ENCODE assay signal across 14 cellular contexts in the genomic region with DNA sequence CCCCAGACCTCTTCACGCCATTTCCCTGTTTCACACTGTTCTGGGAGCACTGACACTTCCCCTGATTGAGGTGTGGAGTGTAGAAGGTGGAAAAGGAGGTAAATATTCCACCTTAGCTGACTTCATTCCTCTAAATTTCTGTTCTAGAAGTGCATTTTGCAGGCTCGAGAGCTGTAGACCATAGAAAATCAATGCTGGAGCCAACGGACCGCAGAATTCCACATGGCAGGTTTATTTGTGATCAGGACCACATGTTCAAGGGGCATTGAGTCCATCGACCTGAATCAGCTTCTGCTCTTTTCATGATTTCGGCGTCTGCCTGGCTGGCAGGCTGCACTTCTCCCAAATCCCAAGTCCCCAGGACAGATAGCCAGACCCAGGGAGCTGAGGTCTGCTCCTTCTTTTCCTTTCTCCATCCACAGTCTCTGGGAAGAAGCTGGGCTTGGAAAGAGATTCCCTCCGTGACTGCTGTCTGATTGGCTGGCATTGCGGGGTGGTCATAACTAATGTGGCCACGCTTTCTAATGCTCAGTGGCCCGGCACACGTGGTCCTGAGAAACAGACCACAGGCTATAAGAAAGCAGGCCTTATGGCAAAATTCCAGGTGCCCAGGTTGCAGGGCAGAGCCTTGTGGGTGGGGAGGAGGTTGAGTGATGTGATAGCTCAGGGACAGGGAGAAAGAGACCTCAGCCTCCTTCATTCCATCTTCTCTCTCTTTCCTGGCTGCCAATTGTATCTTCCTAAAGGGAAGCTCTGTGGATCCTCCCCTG. TPM values are rescaled to one million over a fixed set of nuclear protein-coding genes. Genes with fewer than 3 reads are reported as not detected.
DNase-seq lines count a peak whose midpoint lies in the region; ATAC-seq and TF ChIP-seq lines count a peak whose summit lies in the region.
"Had no signal": no experiment of that assay in that cellular context is flagged by ENCODE, and none has a peak within 500 bp of the region (broad histone marks: within the 10 kb centered on the region; RNA-seq: fewer than 3 reads in every experiment).

No MANE protein-coding gene starts in this region.

- H2AFZ ChIP-seq in neural progenitor cell (replicated peaks), result no peak overlapping the region
- no peak overlapping the region for H2AFZ ChIP-seq in Karpas-422 (ENCODE audit: low read length)
- H2AFZ ChIP-seq: GM23338 had no signal

- intact Hi-C loops in cardiac septum (cut with DNase I), result loop anchor here (5.0 kb wide), 1 partner anchor 238 kb away; no protein-coding TSS in a partner anchor
- intact Hi-C loops in left ventricle myocardium superior (cut with micrococcal nuclease), result no loop called here

- H3K27me3 Mint-ChIP-seq in glutamatergic neuron (ENCODE audit: unreplicated experiment), result peaks cover 7% of the 10 kb centered on the region
- peaks cover 4% of the 10 kb centered on the region for H3K27me3 Mint-ChIP-seq in neural progenitor cell (ENCODE audit: insufficient read depth, low read depth)

- H4K20me1 ChIP-seq in neural progenitor cell (ENCODE audit: low read depth), result no peaks in the 10 kb centered on the region
- H4K20me1 ChIP-seq in Karpas-422 (ENCODE audit: insufficient read depth, low read depth, low read length), result no peaks in the 10 kb centered on the region

- no peak overlapping the region for H3K27ac ChIP-seq in neural progenitor cell
- H3K27ac ChIP-seq in Karpas-422 (ENCODE audit: low read length), result no peak overlapping the region

- H3K9me3 Mint-ChIP-seq in glutamatergic neuron (ENCODE audit: unreplicated experiment) (peaks cover 14% of the 10 kb centered on the region), neural progenitor cell (peaks cover 10% of the 10 kb centered on the region)

- TF ChIP-seq CTCF in glutamatergic neuron (IDR thresholded peaks at IDR 0.05; ENCODE audit: partially characterized antibody, unreplicated experiment), result no peak
- TF ChIP-seq CTCF in neural progenitor cell (IDR thresholded peaks at IDR 0.05), result no peak

- H3K27me3 ChIP-seq in neural progenitor cell (peaks cover 5% of the 10 kb centered on the region), Karpas-422 (ENCODE audit: low read length) (no peaks in the 10 kb centered on the region)
- H3K27me3 ChIP-seq: BE2C had no signal

- H3K27ac Mint-ChIP-seq in glutamatergic neuron (ENCODE audit: unreplicated experiment) (peak overlapping the region; percentile 95), neural progenitor cell (peak overlapping the region; percentile 78)
- H3K27ac Mint-ChIP-seq: GM23338 had no signal

- H3K79me2 ChIP-seq in neural progenitor cell (ENCODE audit: low read depth), result no peaks in the 10 kb centered on the region
- no peaks in the 10 kb centered on the region for H3K79me2 ChIP-seq in Karpas-422 (ENCODE audit: low read length)

- no peaks in the 10 kb centered on the region for H3K9me2 ChIP-seq in Karpas-422 (replicated peaks; ENCODE audit: insufficient read depth, low read length)

- H3K4me3 Mint-ChIP-seq in glutamatergic neuron (ENCODE audit: unreplicated experiment), result peak overlapping the region; percentile 79
- H3K4me3 Mint-ChIP-seq in neural progenitor cell, result no peak overlapping the region
- H3K4me3 Mint-ChIP-seq: CD4-positive, alpha-beta memory T cell; GM23338 had no signal

- H3F3A ChIP-seq in neural progenitor cell (ENCODE audit: low read depth), result peaks cover 19% of the 10 kb centered on the region

- H3K4me1 ChIP-seq in neural progenitor cell (peaks cover 16% of the 10 kb centered on the region), Karpas-422 (ENCODE audit: low read length) (no peaks in the 10 kb centered on the region)

- H3K36me3 ChIP-seq in neural progenitor cell (no peaks in the 10 kb centered on the region), Karpas-422 (ENCODE audit: insufficient read depth, low read length) (no peaks in the 10 kb centered on the region)
- H3K36me3 ChIP-seq: BE2C had no signal

- H3K4me2 ChIP-seq in neural progenitor cell, result no peak overlapping the region
- no peak overlapping the region for H3K4me2 ChIP-seq in Karpas-422 (ENCODE audit: low read depth, low read length, poor library complexity, severe bottlenecking)
- H3K4me2 ChIP-seq: GM23338 had no signal

- peaks cover 10% of the 10 kb centered on the region for H3K36me3 Mint-ChIP-seq in glutamatergic neuron (ENCODE audit: unreplicated experiment)
- H3K36me3 Mint-ChIP-seq in neural progenitor cell, result peaks cover 2% of the 10 kb centered on the region
- H3K36me3 Mint-ChIP-seq: CD4-positive, alpha-beta memory T cell had no signal

- DNase-seq in cardiac septum (ENCODE audit: low spot score) (peak; percentile 60), left ventricle myocardium superior (no peak), glutamatergic neuron (no peak), neural progenitor cell (ENCODE audit: low spot score) (no peak), T-helper 9 cell (no peak), NCI-H446 treated with DMSO at 0.1 percent for 48 hours (lab: John Stamatoyannopoulos, UW) (no peak), Karpas-422 (no peak)
- DNase-seq: BE2C; CD4-positive, alpha-beta memory T cell; NCI-H1105; NCI-H510A; SHP77 treated with DMSO at 0.1 percent for 48 hours had no signal

- no peak overlapping the region for H3K9ac ChIP-seq in neural progenitor cell
- H3K9ac ChIP-seq in Karpas-422 (ENCODE audit: low read length), result no peak overlapping the region

- no peak for ATAC-seq in left ventricle myocardium superior
- ATAC-seq: GM23338, HCT116 had no signal

- H3K4me1 Mint-ChIP-seq in glutamatergic neuron (ENCODE audit: low read depth, unreplicated experiment) (peaks cover 45% of the 10 kb centered on the region), neural progenitor cell (peaks cover 55% of the 10 kb centered on the region)

- H3K9me3 ChIP-seq in neural progenitor cell (ENCODE audit: low read depth) (no peaks in the 10 kb centered on the region), Karpas-422 (ENCODE audit: low read length) (no peaks in the 10 kb centered on the region)
- H3K9me3 ChIP-seq: BE2C had no signal

- no peak overlapping the region for H3K4me3 ChIP-seq in neural progenitor cell
- no peak overlapping the region for H3K4me3 ChIP-seq in Karpas-422 (ENCODE audit: low read length)
- H3K4me3 ChIP-seq: GM23338 had no signal

RNA-seq across cellular contexts. Expression of gene SH3PXD2B, which starts 5.3 kb away (rescaled TPM):
- total RNA-seq in cardiac septum (5.1 TPM), left ventricle myocardium superior (5.0 TPM), glutamatergic neuron (ENCODE audit: unreplicated experiment) (96.8 TPM), neural progenitor cell (ENCODE audit: low replicate concordance) (27.3 and 46.3 TPM in 2 replicates)
- total RNA-seq in Karpas-422 (2014; rRNA removed; shearing (Covaris generic); ENCODE audit: low replicate concordance), result 0.15 TPM in 1 of 2 replicates, not detected in the other
